Comparison of ENCODE assay signal across 8 cellular contexts in genomic region chr18:79528846-79529245, GRCh38.
DNase-seq lines count a peak whose midpoint lies in the region; ATAC-seq lines count a peak whose summit lies in the region.

No MANE protein-coding gene starts in this region.

- DNase-seq in ELR (ENCODE audit: low read depth) (peak; percentile 26), HT-29 (ENCODE audit: low spot score) (peak; percentile 64), SHP77 (lab: John Stamatoyannopoulos, UW) (peak; percentile 52), globus pallidus (ENCODE audit: low spot score) (peak; percentile 57), posterior vena cava (ENCODE audit: low spot score) (peak; percentile 84)
- peak in 3 of 4 experiments; percentile 38 to 63 (median 61) for DNase-seq in activated naive CD4-positive, alpha-beta T cell (lab: John Stamatoyannopoulos, UW)

- ATAC-seq in HG03457 (IDR thresholded peaks at IDR 0.05; ENCODE audit: unreplicated experiment) (no peak), HG02884 (IDR thresholded peaks at IDR 0.05; ENCODE audit: unreplicated experiment) (no peak)

- intact Hi-C loops in posterior vena cava (cut with DNase I), result loop anchor here (1.0 to 10.0 kb wide), 4 partner anchors 16 to 148 kb away; no protein-coding TSS in a partner anchor

Comparison
In these comparisons a context has a peak if more than half of its experiments do, and no peak if none do; other contexts are left out.
1. DNase-seq: peak in every context shown above with its lines; median percentile 84 in posterior vena cava; 64 in HT-29; 61 in activated naive CD4-positive, alpha-beta T cell; 57 in globus pallidus; 52 in SHP77; 26 in ELR.